Comparison of ENCODE assay signal across 8 cellular contexts in the genomic region with DNA sequence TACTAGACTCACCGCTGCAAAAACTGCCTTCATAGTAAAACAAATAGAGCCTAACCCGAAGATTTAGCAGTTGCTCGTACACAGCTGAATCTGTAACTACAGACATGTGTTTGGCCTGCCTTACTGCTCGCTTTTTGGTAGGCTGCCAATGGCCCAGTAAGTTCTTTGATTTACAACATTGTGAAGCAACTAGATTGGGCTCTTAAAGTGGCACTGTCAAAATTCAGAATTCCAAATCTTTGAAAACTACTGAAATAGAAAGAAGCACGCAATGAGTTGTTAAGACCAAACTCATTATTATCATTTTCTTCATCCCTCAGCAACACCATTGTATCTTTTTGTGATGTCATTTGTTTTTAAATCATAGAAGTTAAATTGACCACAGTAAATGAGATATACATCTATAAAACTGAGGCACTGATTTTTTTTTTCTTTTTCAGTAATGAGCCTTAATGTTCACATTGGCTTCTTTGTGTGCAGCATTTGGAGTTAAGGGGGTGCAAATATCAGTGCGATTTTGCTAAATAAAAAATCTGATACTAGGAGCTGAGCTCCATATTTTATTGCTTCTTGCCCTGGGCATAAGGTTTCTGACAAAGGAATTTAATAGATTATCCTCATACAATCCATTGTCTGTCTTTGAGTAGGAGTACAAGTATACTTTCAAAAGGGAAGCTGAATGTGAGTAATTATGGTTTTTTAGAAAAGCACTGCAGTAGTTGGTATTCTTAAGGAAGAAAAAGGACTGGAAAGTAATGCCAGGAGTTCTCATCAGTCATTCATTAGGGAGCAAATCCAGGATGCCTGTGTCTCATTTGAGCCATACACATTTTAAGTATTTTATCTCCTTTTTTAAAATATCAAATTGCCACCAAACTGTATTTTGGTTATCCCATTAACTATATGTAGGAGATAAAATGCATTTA.
DNase-seq lines count a peak whose midpoint lies in the region; ATAC-seq and TF ChIP-seq lines count a peak whose summit lies in the region.

No MANE protein-coding gene starts in this region.

- peaks cover 20% of the 10 kb centered on the region for H3K4me1 ChIP-seq in SJCRH30
- H3K4me1 ChIP-seq in sigmoid colon, result peaks cover 0 to 63% (median 46%) of the 10 kb centered on the region in 4 donors
- peaks cover 7% of the 10 kb centered on the region for H3K4me1 ChIP-seq in MM.1S (ENCODE audit: low read length)

- H3K9ac ChIP-seq in MM.1S (ENCODE audit: low read length), result no peak overlapping the region

- intact Hi-C loops in sigmoid colon (cut with DNase I), result loop anchor here (2.0 to 5.0 kb wide), 2 partner anchors 21 to 241 kb away; a partner anchor contains a TSS

- TF ChIP-seq CTCF in sigmoid colon (IDR thresholded peaks at IDR 0.05) (no peak), MM.1S (IDR thresholded peaks at IDR 0.05; ENCODE audit: low read length) (no peak)

- H3K27ac Mint-ChIP-seq in immature natural killer cell, result no peak overlapping the region

- no peaks in the 10 kb centered on the region for H3K36me3 Mint-ChIP-seq in immature natural killer cell

- H2AFZ ChIP-seq in MM.1S (ENCODE audit: low read length), result no peak overlapping the region

- no peaks in the 10 kb centered on the region for H3F3A ChIP-seq in MM.1S (ENCODE audit: insufficient read depth, low read length)

- no peaks in the 10 kb centered on the region for H3K9me3 Mint-ChIP-seq in immature natural killer cell

- no peak overlapping the region for H3K4me3 ChIP-seq in SJCRH30
- H3K4me3 ChIP-seq in sigmoid colon, result peak overlapping the region in 1 of 4 donors; percentile 7
- H3K4me3 ChIP-seq in MM.1S (ENCODE audit: low read length), result no peak overlapping the region

- H3K4me3 Mint-ChIP-seq in immature natural killer cell, result no peak overlapping the region

- no peak overlapping the region for H3K4me2 ChIP-seq in MM.1S (ENCODE audit: low read depth, low read length)

- no peak for TF ChIP-seq POLR2A in sigmoid colon (IDR thresholded peaks at IDR 0.05)

- H3K36me3 ChIP-seq in SJCRH30 (peaks cover 8% of the 10 kb centered on the region), sigmoid colon (no peaks in the 10 kb centered on the region), MM.1S (replicated peaks; ENCODE audit: insufficient read depth, low read length) (no peaks in the 10 kb centered on the region)

- WGBS in sigmoid colon, 2 donors, result 12 to 47% methylated on average over 6 of the region's 6 CpGs

- peak in 1 of 4 donors; percentile 34 for TF ChIP-seq EP300 in sigmoid colon (IDR thresholded peaks at IDR 0.05)

- ATAC-seq in HG03175 (IDR thresholded peaks at IDR 0.05; ENCODE audit: unreplicated experiment) (no peak), GM19351 (IDR thresholded peaks at IDR 0.05; ENCODE audit: unreplicated experiment) (no peak)

- H3K9me2 ChIP-seq in MM.1S (replicated peaks; ENCODE audit: insufficient read depth, low read length), result no peaks in the 10 kb centered on the region

- no peaks in the 10 kb centered on the region for H4K20me1 ChIP-seq in MM.1S (ENCODE audit: insufficient read depth, low read length)

- DNase-seq in G401 (ENCODE audit: low spot score) (peak; percentile 72), SJCRH30 (peak; percentile 51 to 56), globus pallidus (ENCODE audit: low spot score) (peak; percentile 87), sigmoid colon (peak; percentile 94), immature natural killer cell (no peak), MM.1S (no peak)

- in situ Hi-C loops in G401 (cut with HindIII; ENCODE audit: low sequenced_read_pairs), result no loop called here

- H3K27ac ChIP-seq in SJCRH30, result peak overlapping the region; percentile 18; the same call in 1 of the 2 replicates
- peak overlapping the region; percentile 67 to 83 (median 77) for H3K27ac ChIP-seq in sigmoid colon
- H3K27ac ChIP-seq in MM.1S (ENCODE audit: low read length), result no peak overlapping the region

- no peaks in the 10 kb centered on the region for H3K4me1 Mint-ChIP-seq in immature natural killer cell

- no peaks in the 10 kb centered on the region for H3K27me3 ChIP-seq in SJCRH30
- H3K27me3 ChIP-seq in sigmoid colon, result no peaks in the 10 kb centered on the region
- no peaks in the 10 kb centered on the region for H3K27me3 ChIP-seq in MM.1S (replicated peaks; ENCODE audit: insufficient read depth, low read length)

- H3K9me3 ChIP-seq in SJCRH30 (replicated peaks) (no peaks in the 10 kb centered on the region), sigmoid colon (no peaks in the 10 kb centered on the region), MM.1S (replicated peaks; ENCODE audit: insufficient read depth, low read length) (no peaks in the 10 kb centered on the region)

- H3K27me3 Mint-ChIP-seq in immature natural killer cell (ENCODE audit: low read depth in 3 of 3), result peaks cover 0 to 2% (median 0%) of the 10 kb centered on the region in 3 donors

- H3K79me2 ChIP-seq in MM.1S (ENCODE audit: low read length), result no peaks in the 10 kb centered on the region

Comparison
In these comparisons a context has a peak if more than half of its experiments do, and no peak if none do; other contexts are left out.
1. DNase-seq: peak in G401 (single experiment), SJCRH30 (2 of 2), globus pallidus (single experiment) and sigmoid colon (single experiment); none in immature natural killer cell (0 of 3) and MM.1S (single experiment).